21 cellular contexts compared by ENCODE assay signal in genomic region chr5:180869587-180869986, GRCh38. TPM values are rescaled to one million over a fixed set of nuclear protein-coding genes. Genes with fewer than 3 reads are reported as not detected.
DNase-seq lines count a peak whose midpoint lies in the region; ATAC-seq and TF ChIP-seq lines count a peak whose summit lies in the region.
"Had no signal": no experiment of that assay in that cellular context is flagged by ENCODE, and none has a peak within 500 bp of the region (broad histone marks: within the 10 kb centered on the region; RNA-seq: fewer than 3 reads in every experiment).

No MANE protein-coding gene starts in this region.

- H3K27ac Mint-ChIP-seq in activated naive CD4-positive, alpha-beta T cell treated with anti-CD3 and anti-CD28 coated beads for 36 hours: no peak overlapping the region
- no peak overlapping the region for H3K27ac Mint-ChIP-seq in chondrocyte (ENCODE audit: unreplicated experiment)
- H3K27ac Mint-ChIP-seq: activated naive CD4-positive, alpha-beta T cell treated with anti-CD3 and anti-CD28 coated beads, Interleukin-2, amount 10 ng/mL, durations not matched to agents 7 days and 5 days; CD4-positive, CD25-positive, alpha-beta regulatory T cell; endodermal cell had no signal

- no peaks in the 10 kb centered on the region for H3K36me3 ChIP-seq in gastroesophageal sphincter
- H3K36me3 ChIP-seq in prostate gland: no peaks in the 10 kb centered on the region
- no peaks in the 10 kb centered on the region for H3K36me3 ChIP-seq in tibial nerve
- H3K36me3 ChIP-seq: cardiac muscle cell had no signal

- TF ChIP-seq POLR2A in gastroesophageal sphincter (IDR thresholded peaks at IDR 0.05): no peak
- no peak for TF ChIP-seq POLR2A in prostate gland (IDR thresholded peaks at IDR 0.05)
- no peak for TF ChIP-seq POLR2A in tibial nerve (IDR thresholded peaks at IDR 0.05)

- intact Hi-C loops in prostate gland (cut with DNase I): loop anchor here (5.0 to 10.0 kb wide), 3 partner anchors 293 to 375 kb away; partner anchors contain the start of gene RACK1
- intact Hi-C loops in activated naive CD4-positive, alpha-beta T cell treated with anti-CD3 and anti-CD28 coated beads for 36 hours (cut with micrococcal nuclease): loop anchor here (2.0 kb wide), 3 partner anchors 85 to 289 kb away; no protein-coding TSS in a partner anchor

- WGBS in gastroesophageal sphincter (ENCODE audit: low coverage in 1 of 2), 2 donors: 33 to 65% methylated on average over 1 of the region's 1 CpG
- 19% methylated on average over 1 of the region's 1 CpG for WGBS in prostate gland
- WGBS in tibial nerve, 2 donors: 72 to 77% methylated on average over 1 of the region's 1 CpG

- DNase-seq in amniotic epithelial cell (ENCODE audit: low read depth) (peak; percentile 10), prostate gland (ENCODE audit: low spot score) (peak; percentile 88), tibial nerve (ENCODE audit: low spot score in 2 of 2) (peak in 1 of 2 donors; percentile 48), chondrocyte (ENCODE audit: low spot score) (no peak), NCI-H1436 treated with DMSO at 0.1 percent for 48 hours (lab: John Stamatoyannopoulos, UW) (no peak)
- no peak for DNase-seq in activated naive CD4-positive, alpha-beta T cell treated with anti-CD3 and anti-CD28 coated beads for 36 hours
- DNase-seq in activated CD4-positive, CD25-positive, alpha-beta regulatory T cell (lab: John Stamatoyannopoulos, UW): no peak

- H3K27ac ChIP-seq in gastroesophageal sphincter: peak overlapping the region; percentile 77 to 87 (median 80)
- peak overlapping the region; percentile 80 to 81 for H3K27ac ChIP-seq in prostate gland
- peak overlapping the region in 2 of 4 donors; percentile 35 to 75 for H3K27ac ChIP-seq in tibial nerve
- H3K27ac ChIP-seq: cardiac muscle cell, HL-60, psoas muscle had no signal

- no peaks in the 10 kb centered on the region for H3K27me3 Mint-ChIP-seq in activated naive CD4-positive, alpha-beta T cell treated with anti-CD3 and anti-CD28 coated beads for 36 hours (ENCODE audit: low read depth)
- peaks cover 10% of the 10 kb centered on the region for H3K27me3 Mint-ChIP-seq in chondrocyte (ENCODE audit: low read depth)

- no peaks in the 10 kb centered on the region for H3K9me3 Mint-ChIP-seq in activated naive CD4-positive, alpha-beta T cell treated with anti-CD3 and anti-CD28 coated beads for 36 hours
- H3K9me3 Mint-ChIP-seq in chondrocyte (ENCODE audit: low read depth): no peaks in the 10 kb centered on the region
- H3K9me3 Mint-ChIP-seq: activated naive CD4-positive, alpha-beta T cell treated with anti-CD3 and anti-CD28 coated beads, Interleukin-2, amount 10 ng/mL, durations not matched to agents 7 days and 5 days; activated T-cell treated with anti-CD3 and anti-CD28 coated beads, Interleukin-2, amount 50 U/mL, for 4 hours; CD4-positive, CD25-positive, alpha-beta regulatory T cell; endodermal cell; neural crest cell had no signal

- TF ChIP-seq EP300 in gastroesophageal sphincter (IDR thresholded peaks at IDR 0.05) (peak; percentile 53), tibial nerve (IDR thresholded peaks at IDR 0.05) (peak; percentile 57 to 78)

- H3K4me3 Mint-ChIP-seq in activated naive CD4-positive, alpha-beta T cell treated with anti-CD3 and anti-CD28 coated beads for 36 hours: no peak overlapping the region
- H3K4me3 Mint-ChIP-seq in chondrocyte (ENCODE audit: unreplicated experiment): no peak overlapping the region
- H3K4me3 Mint-ChIP-seq: activated naive CD4-positive, alpha-beta T cell treated with anti-CD3 and anti-CD28 coated beads, Interleukin-2, amount 10 ng/mL, durations not matched to agents 7 days and 5 days; activated T-cell treated with anti-CD3 and anti-CD28 coated beads, Interleukin-2, amount 50 U/mL, for 4 hours; CD4-positive, CD25-positive, alpha-beta regulatory T cell; endodermal cell had no signal

- TF ChIP-seq CTCF in gastroesophageal sphincter (IDR thresholded peaks at IDR 0.05) (no peak), prostate gland (IDR thresholded peaks at IDR 0.05) (no peak), tibial nerve (IDR thresholded peaks at IDR 0.05) (no peak), chondrocyte (IDR thresholded peaks at IDR 0.05) (no peak)

- H3K4me3 ChIP-seq in gastroesophageal sphincter (no peak overlapping the region), prostate gland (no peak overlapping the region), tibial nerve (no peak overlapping the region)
- H3K4me3 ChIP-seq: cardiac muscle cell, psoas muscle, smooth muscle cell had no signal

- H3K4me1 ChIP-seq in gastroesophageal sphincter: peaks cover 0 to 27% (median 3%) of the 10 kb centered on the region in 3 donors
- peaks cover 7% of the 10 kb centered on the region for H3K4me1 ChIP-seq in prostate gland (replicated peaks)
- H3K4me1 ChIP-seq in tibial nerve: peaks cover 0 to 13% (median 0%) of the 10 kb centered on the region in 4 donors
- H3K4me1 ChIP-seq: psoas muscle had no signal

- peak; percentile 92 for ATAC-seq in gastroesophageal sphincter

- CTCF ChIA-PET in activated naive CD4-positive, alpha-beta T cell treated with anti-CD3 and anti-CD28 coated beads for 36 hours (lab: Charles Lee): interaction anchor here (1.4 to 2.5 kb wide), 3 partner anchors 39 to 107 kb away, joined by 4 to 8 read pairs (median 6); no protein-coding TSS in a partner anchor

- H3K4me1 Mint-ChIP-seq in activated naive CD4-positive, alpha-beta T cell treated with anti-CD3 and anti-CD28 coated beads for 36 hours (ENCODE audit: low read depth): peaks cover 4% of the 10 kb centered on the region
- peaks cover 10% of the 10 kb centered on the region for H3K4me1 Mint-ChIP-seq in chondrocyte (ENCODE audit: low read depth)
- H3K4me1 Mint-ChIP-seq: endodermal cell had no signal

- H3K27me3 ChIP-seq in gastroesophageal sphincter: no peaks in the 10 kb centered on the region
- no peaks in the 10 kb centered on the region for H3K27me3 ChIP-seq in prostate gland (replicated peaks; ENCODE audit: insufficient read depth)
- H3K27me3 ChIP-seq in tibial nerve: no peaks in the 10 kb centered on the region

- no peaks in the 10 kb centered on the region for H3K9me3 ChIP-seq in gastroesophageal sphincter
- no peaks in the 10 kb centered on the region for H3K9me3 ChIP-seq in prostate gland
- H3K9me3 ChIP-seq in tibial nerve: no peaks in the 10 kb centered on the region
- H3K9me3 ChIP-seq: psoas muscle had no signal

- no peaks in the 10 kb centered on the region for H3K36me3 Mint-ChIP-seq in activated naive CD4-positive, alpha-beta T cell treated with anti-CD3 and anti-CD28 coated beads for 36 hours (ENCODE audit: low read depth)
- no peaks in the 10 kb centered on the region for H3K36me3 Mint-ChIP-seq in chondrocyte (ENCODE audit: low read depth)
- H3K36me3 Mint-ChIP-seq: activated naive CD4-positive, alpha-beta T cell treated with anti-CD3 and anti-CD28 coated beads, Interleukin-2, amount 10 ng/mL, durations not matched to agents 7 days and 5 days; CD4-positive, CD25-positive, alpha-beta regulatory T cell had no signal

RNA-seq across cellular contexts. Expression of gene ZFP62, which starts 8.5 kb away (rescaled TPM):
- 10 to 100 TPM; 19.1 to 34.9 (median 21.4) TPM for total RNA-seq in gastroesophageal sphincter
- total RNA-seq in prostate gland: 10 to 100 TPM; 24.5 to 28.1 TPM
- 10 to 100 TPM; 17.0 to 35.1 (median 25.3) TPM for total RNA-seq in tibial nerve
- total RNA-seq in activated naive CD4-positive, alpha-beta T cell treated with anti-CD3 and anti-CD28 coated beads for 36 hours: 10 to 100 TPM; 21.5 to 23.6 TPM
- total RNA-seq in chondrocyte: 13.3 to 19.2 TPM (median 13.9 TPM) in 3 replicates

RNA-seq across cellular contexts. Expression of gene BTNL8, which starts 29.4 kb away (rescaled TPM):
- total RNA-seq in gastroesophageal sphincter: 1 to 10 TPM in 1 of 4 donors, under 1 TPM in 1, not detected in 2; 0.81 to 1.1 TPM
- total RNA-seq in prostate gland: 1 to 10 TPM in 1 of 2 donors, under 1 TPM in 1; 0.14 to 8.3 TPM
- not detected for total RNA-seq in tibial nerve
- not detected for total RNA-seq in activated naive CD4-positive, alpha-beta T cell treated with anti-CD3 and anti-CD28 coated beads for 36 hours
- not detected in 3 replicates for total RNA-seq in chondrocyte
- total RNA-seq: activated T-cell treated with anti-CD3 and anti-CD28 coated beads, Interleukin-2, amount 50 U/mL, for 4 hours; cardiac muscle cell; CD4-positive, CD25-positive, alpha-beta regulatory T cell; endodermal cell; H4; LHCN-M2; mononuclear cell; neural crest cell; smooth muscle cell; T-helper 1 cell treated with Interleukin-12 subunit alpha and Interleukin-12 subunit beta and Interleukin-4 antibody, amounts not matched to agents 30 ng/mL and 1 ng/mL, for 36 hours had no signal

Comparison
In these comparisons a context has a peak if more than half of its experiments do, and no peak if none do; other contexts are left out.
1. DNase-seq: peak in amniotic epithelial cell (single experiment) and prostate gland (single experiment); none in activated naive CD4-positive, alpha-beta T cell treated with anti-CD3 and anti-CD28 coated beads for 36 hours (single experiment), activated CD4-positive, CD25-positive, alpha-beta regulatory T cell (0 of 4), chondrocyte (single experiment) and NCI-H1436 treated with DMSO at 0.1 percent for 48 hours (single experiment).